In genomic region chr16:53100889-53101288, GRCh38 we compare ENCODE assay signal across 10 cellular contexts. TPM values are rescaled to one million over a fixed set of nuclear protein-coding genes. Genes with fewer than 3 reads are reported as not detected.
A peak's percentile ranks its signal among the peaks of the same experiment; 100 is the strongest.
DNase-seq lines count a peak whose midpoint lies in the region; ATAC-seq, FAIRE-seq and TF ChIP-seq lines count a peak whose summit lies in the region.
"Had no signal": no experiment of that assay in that cellular context is flagged by ENCODE, and none has a peak within 500 bp of the region (broad histone marks: within the 10 kb centered on the region; RNA-seq: fewer than 3 reads in every experiment).

No MANE protein-coding gene starts in this region.

- no peak overlapping the region for H3K4me2 ChIP-seq in SU-DHL-6 (ENCODE audit: low read depth, low read length, poor library complexity, severe bottlenecking)

- no peak for TF ChIP-seq POLR2A in tibial nerve (IDR thresholded peaks at IDR 0.05)

- TF ChIP-seq CTCF in SU-DHL-6 (IDR thresholded peaks at IDR 0.05; ENCODE audit: insufficient read depth, low read length, poor library complexity, severe bottlenecking) (no peak), tibial nerve (IDR thresholded peaks at IDR 0.05) (no peak), pancreas (IDR thresholded peaks at IDR 0.05) (no peak)

- intact Hi-C loops in pancreas (cut with DNase I): no loop called here

- peaks cover 22% of the 10 kb centered on the region; the same call in 1 of the 2 replicates for H3F3A ChIP-seq in SU-DHL-6 (ENCODE audit: insufficient read depth)

- DNase-seq in activated naive CD4-positive, alpha-beta T cell treated with anti-CD3 and anti-CD28 coated beads, Interleukin-2, amount 50 U/mL, for 16 hours: no peak
- DNase-seq in tibial nerve (ENCODE audit: low spot score in 2 of 2) (no peak), GM19240 (ENCODE audit: insufficient read length, low spot score) (no peak), pancreas (no peak)
- DNase-seq in effector memory CD4-positive, alpha-beta T cell: no peak
- DNase-seq: activated CD4-positive, alpha-beta T cell treated with anti-CD3 and anti-CD28 coated beads, Interleukin-2, amount 50 U/mL, for 4 hours; amygdala had no signal

- H4K20me1 ChIP-seq in SU-DHL-6 (ENCODE audit: low read depth, low read length): no peaks in the 10 kb centered on the region

- peaks cover 46% of the 10 kb centered on the region for H3K79me2 ChIP-seq in SU-DHL-6 (ENCODE audit: insufficient read depth, low read length)

- peaks cover 18% of the 10 kb centered on the region for H3K4me1 Mint-ChIP-seq in activated naive CD4-positive, alpha-beta T cell treated with anti-CD3 and anti-CD28 coated beads, Interleukin-2, amount 50 U/mL, for 24 hours

- no peaks in the 10 kb centered on the region for H3K9me2 ChIP-seq in SU-DHL-6 (replicated peaks; ENCODE audit: insufficient read depth, low read length)

- no peak overlapping the region for H3K27ac Mint-ChIP-seq in activated naive CD4-positive, alpha-beta T cell treated with anti-CD3 and anti-CD28 coated beads, Interleukin-2, amount 50 U/mL, for 24 hours

- no peaks in the 10 kb centered on the region for H3K36me3 Mint-ChIP-seq in activated naive CD4-positive, alpha-beta T cell treated with anti-CD3 and anti-CD28 coated beads, Interleukin-2, amount 50 U/mL, for 24 hours

- TF ChIP-seq EP300 in tibial nerve (IDR thresholded peaks at IDR 0.05): no peak

- no peaks in the 10 kb centered on the region for H3K36me3 ChIP-seq in SU-DHL-6 (ENCODE audit: low read length)
- H3K36me3 ChIP-seq in mucosa of rectum (ENCODE audit: control insufficient read depth in 2 of 2, insufficient read depth in 2 of 2, low read length in 2 of 2): no peaks in the 10 kb centered on the region
- H3K36me3 ChIP-seq in tibial nerve: no peaks in the 10 kb centered on the region
- H3K36me3 ChIP-seq in effector memory CD4-positive, alpha-beta T cell (ENCODE audit: control insufficient read depth, insufficient read depth, low read length): no peaks in the 10 kb centered on the region
- H3K36me3 ChIP-seq in pancreas: no peaks in the 10 kb centered on the region

- ATAC-seq in pancreas: no peak

- peaks cover 20 to 46% of the 10 kb centered on the region in 2 donors for H3K4me1 ChIP-seq in mucosa of rectum (ENCODE audit: control insufficient read depth in 2 of 2, insufficient read depth in 2 of 2, low read length in 2 of 2)
- peaks cover 0 to 67% (median 36%) of the 10 kb centered on the region in 4 donors for H3K4me1 ChIP-seq in tibial nerve
- H3K4me1 ChIP-seq in effector memory CD4-positive, alpha-beta T cell (ENCODE audit: control insufficient read depth, insufficient read depth, low read length, poor library complexity, severe bottlenecking): peaks cover 9% of the 10 kb centered on the region
- H3K4me1 ChIP-seq in pancreas: peaks cover 8 to 16% (median 12%) of the 10 kb centered on the region in 3 donors

- peak overlapping the region; percentile 86; the same call in 1 of the 2 replicates for H3K27ac ChIP-seq in SU-DHL-6 (ENCODE audit: low read depth, low read length)
- peak overlapping the region; percentile 97 for H3K27ac ChIP-seq in mucosa of rectum (ENCODE audit: low read depth in 2 of 2, low read length in 2 of 2)
- peak overlapping the region in 3 of 4 donors; percentile 92 to 96 (median 93) for H3K27ac ChIP-seq in tibial nerve
- no peak overlapping the region for H3K27ac ChIP-seq in effector memory CD4-positive, alpha-beta T cell (ENCODE audit: insufficient read depth, low read length, poor library complexity, severe bottlenecking)
- H3K27ac ChIP-seq in pancreas: peak overlapping the region in 2 of 4 donors; percentile 83 to 95

- H3K4me3 ChIP-seq in SU-DHL-6 (ENCODE audit: insufficient read depth, low read length, poor library complexity, severe bottlenecking): no peak overlapping the region
- H3K4me3 ChIP-seq in mucosa of rectum (ENCODE audit: low read length in 2 of 2): no peak overlapping the region
- H3K4me3 ChIP-seq in tibial nerve: no peak overlapping the region
- H3K4me3 ChIP-seq in effector memory CD4-positive, alpha-beta T cell (ENCODE audit: insufficient read depth, low read depth, low read length, poor library complexity, severe bottlenecking): no peak overlapping the region
- no peak overlapping the region for H3K4me3 ChIP-seq in pancreas

- H2AFZ ChIP-seq in SU-DHL-6 (ENCODE audit: low read depth, low read length, severe bottlenecking): no peak overlapping the region

- no peak overlapping the region for H3K9ac ChIP-seq in SU-DHL-6 (ENCODE audit: low read length)
- H3K9ac ChIP-seq in mucosa of rectum (ENCODE audit: low read depth in 1 of 2, low read length in 2 of 2): peak overlapping the region; percentile 57 to 67

- no peaks in the 10 kb centered on the region for H3K27me3 Mint-ChIP-seq in activated naive CD4-positive, alpha-beta T cell treated with anti-CD3 and anti-CD28 coated beads, Interleukin-2, amount 50 U/mL, for 24 hours

- 88 to 92% methylated on average over 1 of the region's 1 CpG for WGBS in tibial nerve, 2 donors
- 77 to 92% methylated on average over 1 of the region's 1 CpG for WGBS in pancreas, 2 donors

- no peaks in the 10 kb centered on the region for H3K9me3 Mint-ChIP-seq in activated naive CD4-positive, alpha-beta T cell treated with anti-CD3 and anti-CD28 coated beads, Interleukin-2, amount 50 U/mL, for 24 hours

- H3K27me3 ChIP-seq in SU-DHL-6 (ENCODE audit: low read length) (no peaks in the 10 kb centered on the region), mucosa of rectum (ENCODE audit: control insufficient read depth in 2 of 2, insufficient read depth in 2 of 2, low read length in 2 of 2) (no peaks in the 10 kb centered on the region), tibial nerve (no peaks in the 10 kb centered on the region), pancreas (no peaks in the 10 kb centered on the region)
- no peaks in the 10 kb centered on the region for H3K27me3 ChIP-seq in effector memory CD4-positive, alpha-beta T cell (replicated peaks; ENCODE audit: control insufficient read depth, insufficient read depth, low read length, poor library complexity, severe bottlenecking)

- no peak for FAIRE-seq in pancreas (lab: Jason Lieb, UNC)

- H3K9me3 ChIP-seq in SU-DHL-6 (ENCODE audit: insufficient read depth, low read length): no peaks in the 10 kb centered on the region
- no peaks in the 10 kb centered on the region for H3K9me3 ChIP-seq in mucosa of rectum (ENCODE audit: control insufficient read depth in 2 of 2, low read length in 2 of 2)
- no peaks in the 10 kb centered on the region for H3K9me3 ChIP-seq in tibial nerve
- no peaks in the 10 kb centered on the region for H3K9me3 ChIP-seq in effector memory CD4-positive, alpha-beta T cell (ENCODE audit: control insufficient read depth, low read length)
- no peaks in the 10 kb centered on the region for H3K9me3 ChIP-seq in pancreas

- peak overlapping the region; percentile 47 for H3K4me3 Mint-ChIP-seq in activated naive CD4-positive, alpha-beta T cell treated with anti-CD3 and anti-CD28 coated beads, Interleukin-2, amount 50 U/mL, for 24 hours

RNA-seq across cellular contexts. Expression of gene CHD9, which starts 46.1 kb away (rescaled TPM):
- total RNA-seq in tibial nerve (100 to 1,000 TPM in 1 of 4 donors, 10 to 100 TPM in 3; 82.2 to 114 (median 91.3) TPM), pancreas (10 to 100 TPM; 23.5 to 40.9 (median 30.8) TPM)
- polyA plus RNA-seq in pancreas: 1 to 10 TPM; 7.2 to 9.9 TPM

RNA-seq across cellular contexts. Expression of gene CHD9NB, which starts 48.2 kb away (rescaled TPM):
- total RNA-seq in tibial nerve: 10 to 100 TPM in 2 of 4 donors, 1 to 10 TPM in 2; 5.1 to 16.4 (median 9.3) TPM
- 1 to 10 TPM; 1.6 to 4.2 (median 2.9) TPM for total RNA-seq in pancreas
- polyA plus RNA-seq in pancreas: 10 to 100 TPM in 1 of 2 donors, 1 to 10 TPM in 1; 3.3 to 22.1 TPM
